Comparison of ENCODE assay signal across 1 cellular context in genomic region chrY:7557675-7558074, GRCh38.
TF ChIP-seq lines count a peak whose summit lies in the region.

No MANE protein-coding gene starts in this region.

TF ChIP-seq in HepG2, 621 proteins besides CTCF, POLR2A, EP300 and RAD21 (continued from another document):
- TF ChIP-seq ZBTB26 (CRISPR knock-in tag; IDR thresholded peaks at IDR 0.05; ENCODE audit: borderline replicate concordance) (no peak), RNF2 (conservative IDR thresholded peaks at IDR 0.05; ENCODE audit: low read depth) (no peak), HNRNPLL (IDR thresholded peaks at IDR 0.05; ENCODE audit: low read depth, low read length, poor library complexity, severe bottlenecking) (no peak), HMG20A (CRISPR knock-in tag; IDR thresholded peaks at IDR 0.05; ENCODE audit: borderline replicate concordance) (no peak), ZNF580 (CRISPR knock-in tag; IDR thresholded peaks at IDR 0.05; ENCODE audit: borderline replicate concordance, low read depth) (no peak), MAX (IDR thresholded peaks at IDR 0.05) (no peak), ZNF12 (CRISPR knock-in tag; IDR thresholded peaks at IDR 0.05) (no peak), ZNF550 (CRISPR knock-in tag; IDR thresholded peaks at IDR 0.05; ENCODE audit: borderline replicate concordance) (no peak), TARDBP (CRISPR knock-in tag; IDR thresholded peaks at IDR 0.05) (no peak), NONO (IDR thresholded peaks at IDR 0.05) (no peak), NONO (CRISPR knock-in tag; conservative IDR thresholded peaks at IDR 0.05) (no peak)
- TF ChIP-seq, protein P1, sequence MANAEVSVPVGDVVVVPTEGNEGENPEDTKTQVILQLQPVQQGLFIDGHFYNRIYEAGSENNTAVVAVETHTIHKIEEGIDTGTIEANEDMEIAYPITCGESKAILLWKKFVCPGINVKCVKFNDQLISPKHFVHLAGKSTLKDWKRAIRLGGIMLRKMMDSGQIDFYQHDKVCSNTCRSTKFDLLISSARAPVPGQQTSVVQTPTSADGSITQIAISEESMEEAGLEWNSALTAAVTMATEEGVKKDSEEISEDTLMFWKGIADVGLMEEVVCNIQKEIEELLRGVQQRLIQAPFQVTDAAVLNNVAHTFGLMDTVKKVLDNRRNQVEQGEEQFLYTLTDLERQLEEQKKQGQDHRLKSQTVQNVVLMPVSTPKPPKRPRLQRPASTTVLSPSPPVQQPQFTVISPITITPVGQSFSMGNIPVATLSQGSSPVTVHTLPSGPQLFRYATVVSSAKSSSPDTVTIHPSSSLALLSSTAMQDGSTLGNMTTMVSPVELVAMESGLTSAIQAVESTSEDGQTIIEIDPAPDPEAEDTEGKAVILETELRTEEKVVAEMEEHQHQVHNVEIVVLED (CRISPR knock-in tag; IDR thresholded peaks at IDR 0.05; ENCODE audit: borderline replicate concordance), result no peak
TF ChIP-seq in HepG2: peak in this region for 0.
